In genomic region chr5:67693956-67694564, GRCh38 we compare ENCODE assay signal across 14 cellular contexts.
DNase-seq lines count a peak whose midpoint lies in the region; ATAC-seq and TF ChIP-seq lines count a peak whose summit lies in the region.
"Had no signal": no experiment of that assay in that cellular context is flagged by ENCODE, and none has a peak within 500 bp of the region (broad histone marks: within the 10 kb centered on the region; RNA-seq: fewer than 3 reads in every experiment).

No MANE protein-coding gene starts in this region.

- peak; percentile 91 for ATAC-seq in thoracic aorta (ENCODE audit: insufficient number of reproducible peaks, low FRiP score, low read depth)
- ATAC-seq in HG02763 (IDR thresholded peaks at IDR 0.05; ENCODE audit: unreplicated experiment): no peak
- ATAC-seq: activated CD8-positive, alpha-beta T cell treated with anti-CD3 and anti-CD28 coated beads for 36 hours; K562 had no signal

- no peaks in the 10 kb centered on the region for H3K9me3 ChIP-seq in thoracic aorta
- H3K9me3 ChIP-seq: neutrophil had no signal

- no peaks in the 10 kb centered on the region for H3K36me3 ChIP-seq in thoracic aorta
- H3K36me3 ChIP-seq: neutrophil had no signal

- H3K4me3 ChIP-seq in thoracic aorta: peak overlapping the region; percentile 49
- H3K4me3 ChIP-seq: K562 had no signal

- peaks cover 17 to 28% of the 10 kb centered on the region in 2 donors for H3K4me1 ChIP-seq in thoracic aorta (ENCODE audit: control insufficient read depth in 1 of 2, low read depth in 2 of 2)

- DNase-seq in RPMI7951 (ENCODE audit: low read depth) (peak; percentile 39), fibroblast of the conjunctiva (ENCODE audit: low read depth) (peak; percentile 27), mucosa of gallbladder (ENCODE audit: low spot score) (peak; percentile 58), thoracic aorta (ENCODE audit: low spot score) (peak; percentile 43), AML-193 (lab: John Stamatoyannopoulos, UW) (no peak), NCI-H1105 treated with DMSO at 0.1 percent for 48 hours (lab: John Stamatoyannopoulos, UW) (no peak), amygdala (lab: John Stamatoyannopoulos, UW) (no peak)
- DNase-seq: activated CD8-positive, alpha-beta T cell treated with anti-CD3 and anti-CD28 coated beads for 36 hours; Calu3; glutamatergic neuron; NCI-H446 treated with DMSO at 0.1 percent for 48 hours had no signal

- peak overlapping the region; percentile 54 to 83 for H3K27ac ChIP-seq in thoracic aorta
- H3K27ac ChIP-seq: neutrophil had no signal

- no peaks in the 10 kb centered on the region for H3K27me3 ChIP-seq in thoracic aorta (replicated peaks; ENCODE audit: insufficient read depth)
- H3K27me3 ChIP-seq: neutrophil had no signal

- no peak for TF ChIP-seq CTCF in thoracic aorta (IDR thresholded peaks at IDR 0.05)

Comparison
In these comparisons a context has a peak if more than half of its experiments do, and no peak if none do; other contexts are left out.
1. DNase-seq: peak in RPMI7951 (single experiment), fibroblast of the conjunctiva (single experiment), mucosa of gallbladder (single experiment) and thoracic aorta (single experiment); none in AML-193 (0 of 2), NCI-H1105 treated with DMSO at 0.1 percent for 48 hours (single experiment) and amygdala (0 of 56).